ENCODE assay signal across 11 cellular contexts in genomic region chr6:141326925-141327324, GRCh38.
DNase-seq lines count a peak whose midpoint lies in the region; ATAC-seq and TF ChIP-seq lines count a peak whose summit lies in the region.
"Had no signal": no experiment of that assay in that cellular context is flagged by ENCODE, and none has a peak within 500 bp of the region (broad histone marks: within the 10 kb centered on the region; RNA-seq: fewer than 3 reads in every experiment).

No MANE protein-coding gene starts in this region.

- H3K36me3 ChIP-seq in PC-3 (ENCODE audit: low read depth, low read length) (no peaks in the 10 kb centered on the region), psoas muscle (ENCODE audit: insufficient read depth in 1 of 2, low read depth in 1 of 2) (no peaks in the 10 kb centered on the region), Peyer's patch (no peaks in the 10 kb centered on the region)

- H3K9me2 ChIP-seq in PC-3 (replicated peaks; ENCODE audit: low read length), result no peaks in the 10 kb centered on the region

- DNase-seq in GM12865 (ENCODE audit: low read depth), result no peak
- DNase-seq in PC-3, result no peak
- DNase-seq in coronary artery (ENCODE audit: low spot score), result no peak
- DNase-seq in psoas muscle, result no peak
- no peak for DNase-seq in Peyer's patch
- DNase-seq in HEK293T (ENCODE audit: extremely low spot score), result no peak
- no peak for DNase-seq in activated gamma-delta T cell treated with Interleukin-2 at 50 U/mL for 16 hours
- DNase-seq: mucosa of descending colon, NCI-H2081 treated with DMSO at 0.1 percent for 48 hours, substantia nigra had no signal

- H3K4me3 ChIP-seq in GM12865 (ENCODE audit: low read depth, low read length), result peak overlapping the region; percentile 37; the same call in 1 of the 2 replicates
- H3K4me3 ChIP-seq in PC-3 (ENCODE audit: low read length), result peak overlapping the region; percentile 39; the same call in 1 of the 2 replicates
- H3K4me3 ChIP-seq in coronary artery, result peak overlapping the region; percentile 32
- peak overlapping the region; percentile 28 for H3K4me3 ChIP-seq in psoas muscle
- H3K4me3 ChIP-seq in Peyer's patch, result peak overlapping the region in 1 of 4 donors; percentile 10
- H3K4me3 ChIP-seq: mucosa of descending colon had no signal

- H3K9me3 ChIP-seq in PC-3 (ENCODE audit: low read length), result no peaks in the 10 kb centered on the region
- no peaks in the 10 kb centered on the region for H3K9me3 ChIP-seq in psoas muscle
- no peaks in the 10 kb centered on the region for H3K9me3 ChIP-seq in Peyer's patch
- H3K9me3 ChIP-seq: mucosa of descending colon had no signal

- H3K9ac ChIP-seq in PC-3 (ENCODE audit: low read length), result peak overlapping the region; percentile 74

- TSS peak; percentile 96 for BruUV-seq in PC-3 (replicated peaks; lab: Mats Ljungman, UMichigan)

- no peak overlapping the region; the same call in 1 of the 2 replicates for H2AFZ ChIP-seq in PC-3 (ENCODE audit: low read length)

- no peaks in the 10 kb centered on the region for H4K20me1 ChIP-seq in PC-3 (ENCODE audit: low read length)

- POLR2A ChIA-PET in PC-3 (lab: Charles Lee; ENCODE audit: unreplicated experiment), result interaction anchor here (0.7 kb wide), 1 partner anchor 1952 kb away, joined by 3 read pairs; the partner anchor contains the start of gene CITED2
- POLR2A ChIA-PET in HEK293T (lab: Yijun Ruan, JAX), result no interaction called here

- H3F3A ChIP-seq in PC-3 (ENCODE audit: low read length, unreplicated experiment), result no peaks in the 10 kb centered on the region

- no peak for TF ChIP-seq POLR2A in Peyer's patch (IDR thresholded peaks at IDR 0.05)

- H3K4me1 ChIP-seq in PC-3 (ENCODE audit: insufficient read depth, low read length), result peaks cover 12% of the 10 kb centered on the region; the same call in 1 of the 2 replicates
- H3K4me1 ChIP-seq in psoas muscle, result no peaks in the 10 kb centered on the region
- H3K4me1 ChIP-seq in Peyer's patch, result no peaks in the 10 kb centered on the region

- TF ChIP-seq CTCF in GM12865 (IDR thresholded peaks at IDR 0.05; ENCODE audit: insufficient read depth, low read depth, low read length, missing control alignments) (no peak), PC-3 (conservative IDR thresholded peaks at IDR 0.05; ENCODE audit: low read depth, low read length) (no peak), coronary artery (IDR thresholded peaks at IDR 0.05) (no peak), psoas muscle (IDR thresholded peaks at IDR 0.05) (no peak), Peyer's patch (IDR thresholded peaks at IDR 0.05) (no peak)

- CTCF ChIA-PET in PC-3 (lab: Charles Lee), result no interaction called here
- CTCF ChIA-PET in HEK293T (lab: Yijun Ruan, JAX), result interaction anchor here (0.6 kb wide), 1 partner anchor 236 kb away, joined by 3 read pairs; no protein-coding TSS in a partner anchor

- H3K27me3 ChIP-seq in PC-3 (ENCODE audit: low read length) (no peaks in the 10 kb centered on the region), psoas muscle (ENCODE audit: insufficient read depth in 3 of 3, low read length in 2 of 3) (no peaks in the 10 kb centered on the region), Peyer's patch (no peaks in the 10 kb centered on the region)

- peak overlapping the region; percentile 68 for H3K4me2 ChIP-seq in PC-3 (ENCODE audit: low read length)

- H3K79me2 ChIP-seq in PC-3 (ENCODE audit: low read length), result no peaks in the 10 kb centered on the region

- intact Hi-C loops in PC-3 (cut with micrococcal nuclease) (loop anchor here (1.0 to 2.0 kb wide), 2 partner anchors 226 to 235 kb away; no protein-coding TSS in a partner anchor), psoas muscle (cut with DNase I) (no loop called here)

- peak overlapping the region; percentile 92 for H3K27ac ChIP-seq in PC-3 (ENCODE audit: low read length)
- peak overlapping the region; percentile 20 to 28 for H3K27ac ChIP-seq in coronary artery
- no peak overlapping the region for H3K27ac ChIP-seq in psoas muscle
- no peak overlapping the region for H3K27ac ChIP-seq in Peyer's patch

- peak; percentile 8 for ATAC-seq in PC-3
- no peak for ATAC-seq in psoas muscle
- no peak for ATAC-seq in GM18907 (IDR thresholded peaks at IDR 0.05; ENCODE audit: unreplicated experiment)

TF ChIP-seq in HEK293T, 16 proteins besides CTCF, POLR2A, EP300 and RAD21:
- TF ChIP-seq LEF1 (IDR thresholded peaks at IDR 0.05; ENCODE audit: borderline replicate concordance) (no peak), PKNOX1 (IDR thresholded peaks at IDR 0.05) (no peak), CTBP1 (IDR thresholded peaks at IDR 0.05; ENCODE audit: borderline replicate concordance) (no peak), BHLHE40 (IDR thresholded peaks at IDR 0.05; ENCODE audit: borderline replicate concordance) (no peak), ARNT (IDR thresholded peaks at IDR 0.05) (no peak), ZNF384 (IDR thresholded peaks at IDR 0.05) (no peak), L3MBTL2 (conservative IDR thresholded peaks at IDR 0.05) (no peak), TARDBP (IDR thresholded peaks at IDR 0.05) (no peak)

Comparison
In these comparisons a context has a peak if more than half of its experiments do, and no peak if none do; other contexts are left out.
1. H3K27ac ChIP-seq: peak in PC-3 (single experiment) and coronary artery (2 of 2); none in psoas muscle (single experiment) and Peyer's patch (0 of 4).